14 cellular contexts compared by ENCODE assay signal in genomic region chr17:2232244-2232638, GRCh38.
A peak's percentile ranks its signal among the peaks of the same experiment; 100 is the strongest.
DNase-seq lines count a peak whose midpoint lies in the region; ATAC-seq, FAIRE-seq and TF ChIP-seq lines count a peak whose summit lies in the region.
"Had no signal": no experiment of that assay in that cellular context is flagged by ENCODE, and none has a peak within 500 bp of the region (broad histone marks: within the 10 kb centered on the region; RNA-seq: fewer than 3 reads in every experiment).

No MANE protein-coding gene starts in this region.

- H3K27ac ChIP-seq in MM.1S (ENCODE audit: low read length) = no peak overlapping the region
- H3K27ac ChIP-seq: SK-N-MC had no signal

- no peak overlapping the region for H3K9ac ChIP-seq in MM.1S (ENCODE audit: low read length)

- no peak overlapping the region for H3K4me3 ChIP-seq in MM.1S (ENCODE audit: low read length)
- H3K4me3 ChIP-seq: SK-N-MC had no signal

- DNase-seq in AG08395 (ENCODE audit: low spot score) = peak; percentile 46
- DNase-seq in RCC 7860 (ENCODE audit: low spot score) = peak; percentile 50
- peak; percentile 69 for DNase-seq in fibroblast of peridontal ligament (ENCODE audit: extremely low read depth)
- no peak for DNase-seq in sciatic nerve (ENCODE audit: low spot score)
- DNase-seq in MM.1S = no peak
- no peak for DNase-seq in SW480 (ENCODE audit: low spot score)
- DNase-seq: activated CD4-positive, alpha-beta T cell treated with anti-CD3 and anti-CD28 coated beads for 48 hours; activated effector memory CD4-positive, alpha-beta T cell treated with Interleukin-2 at 50 U/mL for 16 hours; CD4-positive, CD25-positive, alpha-beta regulatory T cell; NCI-H526 treated with DMSO at 0.1 percent for 48 hours; stimulated activated CD4-positive, alpha-beta T cell treated with anti-CD3 and anti-CD28 coated beads, Interleukin-15, amount 100 ng/mL, for 24 hours had no signal

- FAIRE-seq in RCC 7860 (lab: Jason Lieb, UNC) = no peak

- peaks cover 5% of the 10 kb centered on the region; the same call in 1 of the 2 replicates for H3K79me2 ChIP-seq in MM.1S (ENCODE audit: low read length)

- TF ChIP-seq CTCF in MM.1S (IDR thresholded peaks at IDR 0.05; ENCODE audit: low read length) = no peak

- peaks cover under 1% of the 10 kb centered on the region; the same call in 1 of the 2 replicates for H3K4me1 ChIP-seq in MM.1S (ENCODE audit: low read length)

- peak; percentile 52 for ATAC-seq in sciatic nerve
- no peak for ATAC-seq in HG03442 (IDR thresholded peaks at IDR 0.05; ENCODE audit: unreplicated experiment)
- ATAC-seq in HG03196 (IDR thresholded peaks at IDR 0.05; ENCODE audit: unreplicated experiment) = no peak

- H4K20me1 ChIP-seq in MM.1S (ENCODE audit: insufficient read depth, low read length) = no peaks in the 10 kb centered on the region

- H3K9me2 ChIP-seq in MM.1S (replicated peaks; ENCODE audit: insufficient read depth, low read length) = no peaks in the 10 kb centered on the region

- no peak overlapping the region for H3K4me2 ChIP-seq in MM.1S (ENCODE audit: low read depth, low read length)

- no peaks in the 10 kb centered on the region for H3K27me3 ChIP-seq in MM.1S (replicated peaks; ENCODE audit: insufficient read depth, low read length)

- H2AFZ ChIP-seq in MM.1S (ENCODE audit: low read length) = no peak overlapping the region

- no peaks in the 10 kb centered on the region for H3K9me3 ChIP-seq in MM.1S (replicated peaks; ENCODE audit: insufficient read depth, low read length)

- intact Hi-C loops in sciatic nerve (cut with DNase I) = no loop called here

- H3F3A ChIP-seq in MM.1S (ENCODE audit: insufficient read depth, low read length) = no peaks in the 10 kb centered on the region

- no peaks in the 10 kb centered on the region for H3K36me3 ChIP-seq in MM.1S (replicated peaks; ENCODE audit: insufficient read depth, low read length)

Comparison
In these comparisons a context has a peak if more than half of its experiments do, and no peak if none do; other contexts are left out.
1. DNase-seq: peak in AG08395 (single experiment), RCC 7860 (single experiment) and fibroblast of peridontal ligament (single experiment); none in sciatic nerve (single experiment), MM.1S (single experiment) and SW480 (single experiment).